8 cellular contexts compared by ENCODE assay signal in genomic region chr5:10856646-10857332, GRCh38.
DNase-seq lines count a peak whose midpoint lies in the region; ATAC-seq and TF ChIP-seq lines count a peak whose summit lies in the region.

No MANE protein-coding gene starts in this region.

- intact Hi-C loops in Right ventricle myocardium inferior (cut with DNase I) = loop anchor here (5.0 kb wide), 2 partner anchors 159 to 256 kb away; no protein-coding TSS in a partner anchor

- ATAC-seq in Right ventricle myocardium inferior (no peak), GM21447 (IDR thresholded peaks at IDR 0.05; ENCODE audit: unreplicated experiment) (no peak)

- H3K9ac ChIP-seq in iPS-15b (ENCODE audit: low read depth, low read length) = no peak overlapping the region

- no peaks in the 10 kb centered on the region for H3K9me3 ChIP-seq in cardiac muscle cell (ENCODE audit: low read depth)
- H3K9me3 ChIP-seq in iPS-15b (ENCODE audit: control insufficient read depth, insufficient read depth, low read length) = no peaks in the 10 kb centered on the region

- DNase-seq in cardiac muscle cell (ENCODE audit: low read depth in 1 of 2, low spot score in 1 of 2) = peak; percentile 53 to 83
- no peak for DNase-seq in Right ventricle myocardium inferior (ENCODE audit: missing footprints)
- DNase-seq in NCI-H526 treated with DMSO at 0.1 percent for 48 hours (lab: John Stamatoyannopoulos, UW) = peak; percentile 46
- peak; percentile 6 to 7 for DNase-seq in stimulated activated CD4-positive, alpha-beta T cell treated with anti-CD3 and anti-CD28 coated beads, Interleukin-15, amount 100 ng/mL, for 48 hours (ENCODE audit: low read depth in 2 of 2)
- no peak for DNase-seq in NCI-H446 treated with DMSO at 0.1 percent for 48 hours (lab: John Stamatoyannopoulos, UW)

- H3K36me3 ChIP-seq in cardiac muscle cell (no peaks in the 10 kb centered on the region), iPS-15b (ENCODE audit: control insufficient read depth, insufficient read depth, low read length) (no peaks in the 10 kb centered on the region)

- H3K4me3 ChIP-seq in cardiac muscle cell (peak overlapping the region; percentile 13), iPS-15b (ENCODE audit: low read depth, low read length) (peak overlapping the region; percentile 60)

- peaks cover 3% of the 10 kb centered on the region for H3K27me3 ChIP-seq in cardiac muscle cell
- H3K27me3 ChIP-seq in iPS-15b (ENCODE audit: control insufficient read depth, insufficient read depth, low read length) = peaks cover 15% of the 10 kb centered on the region

- H3K27ac ChIP-seq in cardiac muscle cell (peak overlapping the region; percentile 37), angular gyrus (ENCODE audit: low read depth, low read length) (peak overlapping the region; percentile 12)

- H3K4me1 ChIP-seq in cardiac muscle cell (ENCODE audit: low read depth) (peaks cover 10% of the 10 kb centered on the region), iPS-15b (ENCODE audit: control insufficient read depth, insufficient read depth, low read length) (peaks cover 5% of the 10 kb centered on the region)

- TF ChIP-seq CTCF in cardiac muscle cell (IDR thresholded peaks at IDR 0.05; ENCODE audit: low read depth, low read length) = peak; percentile 96

Comparison
In these comparisons a context has a peak if more than half of its experiments do, and no peak if none do; other contexts are left out.
1. DNase-seq: peak in cardiac muscle cell (2 of 2), NCI-H526 treated with DMSO at 0.1 percent for 48 hours (single experiment) and stimulated activated CD4-positive, alpha-beta T cell treated with anti-CD3 and anti-CD28 coated beads, Interleukin-15, amount 100 ng/mL, for 48 hours (2 of 2); none in Right ventricle myocardium inferior (single experiment) and NCI-H446 treated with DMSO at 0.1 percent for 48 hours (single experiment).